1 cellular context compared by ENCODE assay signal in the genomic region with DNA sequence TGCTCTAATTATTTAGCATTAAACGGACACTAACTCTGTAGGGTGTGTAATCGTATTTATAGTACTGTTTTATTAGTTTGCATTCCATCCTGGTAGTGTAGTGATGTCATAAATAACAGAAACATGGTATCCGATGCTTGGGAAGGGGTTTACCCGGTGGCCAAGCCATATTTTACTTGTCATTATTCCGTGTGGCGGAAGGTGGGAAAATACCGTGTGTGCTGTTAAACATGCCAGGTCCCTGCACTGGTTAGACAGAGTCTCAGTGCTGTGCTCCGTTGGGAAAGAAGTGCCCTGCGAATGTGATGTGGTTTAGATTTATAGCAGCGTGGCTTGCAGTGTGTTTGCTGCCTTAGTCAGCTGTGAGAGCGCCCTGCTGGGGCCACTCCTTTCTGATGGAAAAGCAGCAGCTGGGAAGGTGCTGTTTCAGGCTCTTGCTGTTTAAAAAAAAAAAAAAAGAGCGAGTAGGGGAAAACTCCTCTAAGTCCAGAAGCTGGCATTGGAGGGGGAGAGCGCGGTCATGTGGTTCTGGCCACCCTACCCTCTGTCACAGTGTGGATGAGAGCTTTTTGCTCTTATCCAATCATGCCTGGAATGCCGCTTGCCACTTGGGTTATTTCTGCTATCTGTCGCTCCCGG.
TF ChIP-seq lines count a peak whose summit lies in the region.

No MANE protein-coding gene starts in this region.

TF ChIP-seq in HEK293, 187 proteins besides CTCF, POLR2A, EP300 and RAD21 (continued from another document):
- TF ChIP-seq, protein P1, sequence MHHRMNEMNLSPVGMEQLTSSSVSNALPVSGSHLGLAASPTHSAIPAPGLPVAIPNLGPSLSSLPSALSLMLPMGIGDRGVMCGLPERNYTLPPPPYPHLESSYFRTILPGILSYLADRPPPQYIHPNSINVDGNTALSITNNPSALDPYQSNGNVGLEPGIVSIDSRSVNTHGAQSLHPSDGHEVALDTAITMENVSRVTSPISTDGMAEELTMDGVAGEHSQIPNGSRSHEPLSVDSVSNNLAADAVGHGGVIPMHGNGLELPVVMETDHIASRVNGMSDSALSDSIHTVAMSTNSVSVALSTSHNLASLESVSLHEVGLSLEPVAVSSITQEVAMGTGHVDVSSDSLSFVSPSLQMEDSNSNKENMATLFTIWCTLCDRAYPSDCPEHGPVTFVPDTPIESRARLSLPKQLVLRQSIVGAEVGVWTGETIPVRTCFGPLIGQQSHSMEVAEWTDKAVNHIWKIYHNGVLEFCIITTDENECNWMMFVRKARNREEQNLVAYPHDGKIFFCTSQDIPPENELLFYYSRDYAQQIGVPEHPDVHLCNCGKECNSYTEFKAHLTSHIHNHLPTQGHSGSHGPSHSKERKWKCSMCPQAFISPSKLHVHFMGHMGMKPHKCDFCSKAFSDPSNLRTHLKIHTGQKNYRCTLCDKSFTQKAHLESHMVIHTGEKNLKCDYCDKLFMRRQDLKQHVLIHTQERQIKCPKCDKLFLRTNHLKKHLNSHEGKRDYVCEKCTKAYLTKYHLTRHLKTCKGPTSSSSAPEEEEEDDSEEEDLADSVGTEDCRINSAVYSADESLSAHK (tag by site-specific recombination; IDR thresholded peaks at IDR 0.05), result peak; percentile 45
- TF ChIP-seq GLI2 (tag by site-specific recombination; IDR thresholded peaks at IDR 0.05; ENCODE audit: borderline replicate concordance, low read depth) (no peak), ZNF155 (tag by site-specific recombination; IDR thresholded peaks at IDR 0.05) (no peak), ZNF548 (tag by site-specific recombination; IDR thresholded peaks at IDR 0.05) (no peak), ZNF521 (tag by site-specific recombination; IDR thresholded peaks at IDR 0.05) (no peak), KLF8 (tag by site-specific recombination; IDR thresholded peaks at IDR 0.05) (no peak), ZNF785 (tag by site-specific recombination; IDR thresholded peaks at IDR 0.05) (no peak)
